1 cellular context compared by ENCODE assay signal in the genomic region with DNA sequence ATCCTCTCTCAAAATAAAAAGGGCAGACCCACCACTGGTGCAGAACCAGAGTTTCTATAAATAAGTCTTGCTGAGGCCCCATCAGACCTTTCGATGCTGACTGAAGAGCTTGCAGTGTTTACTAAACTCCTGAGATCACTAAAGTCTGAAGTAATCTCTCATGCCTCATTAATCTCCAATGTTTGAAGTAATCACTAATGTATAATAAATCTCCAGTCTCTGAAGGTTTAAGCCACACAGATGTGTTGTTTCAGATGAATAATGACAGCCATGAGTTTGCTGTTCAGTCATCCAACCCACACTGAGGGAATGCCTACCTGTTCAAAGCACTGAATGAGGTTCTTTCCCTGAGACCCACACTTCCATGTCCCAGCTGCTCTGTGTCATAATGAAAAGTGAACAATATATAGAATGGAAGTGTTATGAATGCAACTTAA.
A peak's percentile ranks its signal among the peaks of the same experiment; 100 is the strongest.
TF ChIP-seq lines count a peak whose summit lies in the region.

No MANE protein-coding gene starts in this region.

TF ChIP-seq in GM12878, 131 proteins besides CTCF, POLR2A, EP300 and RAD21 (continued from another document and continues in another):
- TF ChIP-seq, protein P1, sequence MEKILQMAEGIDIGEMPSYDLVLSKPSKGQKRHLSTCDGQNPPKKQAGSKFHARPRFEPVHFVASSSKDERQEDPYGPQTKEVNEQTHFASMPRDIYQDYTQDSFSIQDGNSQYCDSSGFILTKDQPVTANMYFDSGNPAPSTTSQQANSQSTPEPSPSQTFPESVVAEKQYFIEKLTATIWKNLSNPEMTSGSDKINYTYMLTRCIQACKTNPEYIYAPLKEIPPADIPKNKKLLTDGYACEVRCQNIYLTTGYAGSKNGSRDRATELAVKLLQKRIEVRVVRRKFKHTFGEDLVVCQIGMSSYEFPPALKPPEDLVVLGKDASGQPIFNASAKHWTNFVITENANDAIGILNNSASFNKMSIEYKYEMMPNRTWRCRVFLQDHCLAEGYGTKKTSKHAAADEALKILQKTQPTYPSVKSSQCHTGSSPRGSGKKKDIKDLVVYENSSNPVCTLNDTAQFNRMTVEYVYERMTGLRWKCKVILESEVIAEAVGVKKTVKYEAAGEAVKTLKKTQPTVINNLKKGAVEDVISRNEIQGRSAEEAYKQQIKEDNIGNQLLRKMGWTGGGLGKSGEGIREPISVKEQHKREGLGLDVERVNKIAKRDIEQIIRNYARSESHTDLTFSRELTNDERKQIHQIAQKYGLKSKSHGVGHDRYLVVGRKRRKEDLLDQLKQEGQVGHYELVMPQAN (conservative IDR thresholded peaks at IDR 0.05): no peak
- TF ChIP-seq SMAD1 (IDR thresholded peaks at IDR 0.05; ENCODE audit: low read depth, partially characterized antibody) (no peak), SMAD5 (IDR thresholded peaks at IDR 0.05; ENCODE audit: low read depth) (no peak), MTA3 (IDR thresholded peaks at IDR 0.05; ENCODE audit: borderline replicate concordance, low read length) (peak; percentile 62; the same call in 1 of the 2 replicates), KDM1A (IDR thresholded peaks at IDR 0.05; ENCODE audit: borderline replicate concordance) (no peak), NR2C1 (IDR thresholded peaks at IDR 0.05) (no peak), TBL1XR1 (IDR thresholded peaks at IDR 0.05; ENCODE audit: low read depth, low read length) (no peak), POLR2AphosphoS5 (IDR thresholded peaks at IDR 0.05; ENCODE audit: low read length) (no peak), SUZ12 (IDR thresholded peaks at IDR 0.05; ENCODE audit: unreplicated experiment) (no peak), YY1 (IDR thresholded peaks at IDR 0.05; ENCODE audit: low read depth, low read length) (no peak), POLR2AphosphoS2 (IDR thresholded peaks at IDR 0.05; ENCODE audit: low read depth, low read length) (no peak), CEBPB (IDR thresholded peaks at IDR 0.05; ENCODE audit: borderline replicate concordance in 1 of 2, low read depth in 2 of 2, low read length in 2 of 2) (no peak; a peak in 1 of 4 replicates), TCF7 (IDR thresholded peaks at IDR 0.05; ENCODE audit: borderline replicate concordance) (peak; percentile 81), SMARCA5 (IDR thresholded peaks at IDR 0.05) (no peak), ZNF622 (IDR thresholded peaks at IDR 0.05) (no peak), GATAD2B (conservative IDR thresholded peaks at IDR 0.05; ENCODE audit: low read depth) (no peak), MEF2B (IDR thresholded peaks at IDR 0.05; ENCODE audit: partially characterized antibody, poor library complexity, severe bottlenecking) (peak; percentile 39), NRF1 (conservative IDR thresholded peaks at IDR 0.05; ENCODE audit: low read depth, low read length) (no peak), POU2F2 (IDR thresholded peaks at IDR 0.05; ENCODE audit: borderline replicate concordance, low read depth, low read length) (no peak), ZSCAN29 (IDR thresholded peaks at IDR 0.05) (no peak), ZNF207 (IDR thresholded peaks at IDR 0.05; ENCODE audit: borderline replicate concordance) (no peak), TAF1 (IDR thresholded peaks at IDR 0.05; ENCODE audit: borderline replicate concordance, low read depth, low read length) (no peak), IRF4 (IDR thresholded peaks at IDR 0.05; ENCODE audit: low read depth, low read length) (no peak), ETV6 (conservative IDR thresholded peaks at IDR 0.05 in 1 of 2, IDR thresholded peaks at IDR 0.05 in 1 of 2; ENCODE audit: borderline replicate concordance in 1 of 2, low read depth in 1 of 2) (no peak; a peak in 2 of 4 replicates), HDAC2 (IDR thresholded peaks at IDR 0.05) (no peak), CREM (IDR thresholded peaks at IDR 0.05; ENCODE audit: low read depth) (peak; percentile 72), DPF2 (IDR thresholded peaks at IDR 0.05) (no peak; the same call in 1 of the 2 replicates), MEF2A (IDR thresholded peaks at IDR 0.05; ENCODE audit: insufficient read depth, low read depth, low read length) (peak; percentile 90), BHLHE40 (IDR thresholded peaks at IDR 0.05; ENCODE audit: borderline replicate concordance in 1 of 2, low read depth in 2 of 2, low read length in 1 of 2) (no peak), KLF5 (IDR thresholded peaks at IDR 0.05; ENCODE audit: partially characterized antibody) (no peak), CHD4 (IDR thresholded peaks at IDR 0.05) (no peak), HDAC6 (IDR thresholded peaks at IDR 0.05; ENCODE audit: unreplicated experiment) (no peak), PAX5 (IDR thresholded peaks at IDR 0.05; ENCODE audit: borderline replicate concordance, low read depth, low read length) (no peak), JUNB (IDR thresholded peaks at IDR 0.05) (peak; percentile 93), CBFB (IDR thresholded peaks at IDR 0.05; ENCODE audit: low read depth) (no peak; the same call in 1 of the 2 replicates), CHD2 (IDR thresholded peaks at IDR 0.05; ENCODE audit: borderline replicate concordance, low read depth, low read length) (no peak), LARP7 (IDR thresholded peaks at IDR 0.05) (no peak), ZNF24 (IDR thresholded peaks at IDR 0.05) (no peak), GABPA (IDR thresholded peaks at IDR 0.05; ENCODE audit: low read depth) (peak; percentile 47; the same call in 1 of the 2 replicates), NFXL1 (IDR thresholded peaks at IDR 0.05; ENCODE audit: borderline replicate concordance) (no peak), TARDBP (IDR thresholded peaks at IDR 0.05; ENCODE audit: borderline replicate concordance) (no peak), SREBF2 (IDR thresholded peaks at IDR 0.05; ENCODE audit: low read length) (no peak), MYC (IDR thresholded peaks at IDR 0.05; ENCODE audit: insufficient read depth, insufficient read length, insufficient replicate concordance, low read length, severe bottlenecking) (no peak), ZNF217 (IDR thresholded peaks at IDR 0.05) (no peak), KAT2A (conservative IDR thresholded peaks at IDR 0.05; ENCODE audit: control insufficient read depth, low read depth, low read length) (no peak), BACH1 (IDR thresholded peaks at IDR 0.05; ENCODE audit: borderline replicate concordance) (no peak)
- TF ChIP-seq, protein P2, sequence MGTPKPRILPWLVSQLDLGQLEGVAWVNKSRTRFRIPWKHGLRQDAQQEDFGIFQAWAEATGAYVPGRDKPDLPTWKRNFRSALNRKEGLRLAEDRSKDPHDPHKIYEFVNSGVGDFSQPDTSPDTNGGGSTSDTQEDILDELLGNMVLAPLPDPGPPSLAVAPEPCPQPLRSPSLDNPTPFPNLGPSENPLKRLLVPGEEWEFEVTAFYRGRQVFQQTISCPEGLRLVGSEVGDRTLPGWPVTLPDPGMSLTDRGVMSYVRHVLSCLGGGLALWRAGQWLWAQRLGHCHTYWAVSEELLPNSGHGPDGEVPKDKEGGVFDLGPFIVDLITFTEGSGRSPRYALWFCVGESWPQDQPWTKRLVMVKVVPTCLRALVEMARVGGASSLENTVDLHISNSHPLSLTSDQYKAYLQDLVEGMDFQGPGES (IDR thresholded peaks at IDR 0.05): no peak
- TF ChIP-seq, protein P3, sequence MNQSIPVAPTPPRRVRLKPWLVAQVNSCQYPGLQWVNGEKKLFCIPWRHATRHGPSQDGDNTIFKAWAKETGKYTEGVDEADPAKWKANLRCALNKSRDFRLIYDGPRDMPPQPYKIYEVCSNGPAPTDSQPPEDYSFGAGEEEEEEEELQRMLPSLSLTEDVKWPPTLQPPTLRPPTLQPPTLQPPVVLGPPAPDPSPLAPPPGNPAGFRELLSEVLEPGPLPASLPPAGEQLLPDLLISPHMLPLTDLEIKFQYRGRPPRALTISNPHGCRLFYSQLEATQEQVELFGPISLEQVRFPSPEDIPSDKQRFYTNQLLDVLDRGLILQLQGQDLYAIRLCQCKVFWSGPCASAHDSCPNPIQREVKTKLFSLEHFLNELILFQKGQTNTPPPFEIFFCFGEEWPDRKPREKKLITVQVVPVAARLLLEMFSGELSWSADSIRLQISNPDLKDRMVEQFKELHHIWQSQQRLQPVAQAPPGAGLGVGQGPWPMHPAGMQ (IDR thresholded peaks at IDR 0.05; ENCODE audit: borderline replicate concordance): no peak
- TF ChIP-seq, protein P4, sequence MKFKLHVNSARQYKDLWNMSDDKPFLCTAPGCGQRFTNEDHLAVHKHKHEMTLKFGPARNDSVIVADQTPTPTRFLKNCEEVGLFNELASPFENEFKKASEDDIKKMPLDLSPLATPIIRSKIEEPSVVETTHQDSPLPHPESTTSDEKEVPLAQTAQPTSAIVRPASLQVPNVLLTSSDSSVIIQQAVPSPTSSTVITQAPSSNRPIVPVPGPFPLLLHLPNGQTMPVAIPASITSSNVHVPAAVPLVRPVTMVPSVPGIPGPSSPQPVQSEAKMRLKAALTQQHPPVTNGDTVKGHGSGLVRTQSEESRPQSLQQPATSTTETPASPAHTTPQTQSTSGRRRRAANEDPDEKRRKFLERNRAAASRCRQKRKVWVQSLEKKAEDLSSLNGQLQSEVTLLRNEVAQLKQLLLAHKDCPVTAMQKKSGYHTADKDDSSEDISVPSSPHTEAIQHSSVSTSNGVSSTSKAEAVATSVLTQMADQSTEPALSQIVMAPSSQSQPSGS (IDR thresholded peaks at IDR 0.05; ENCODE audit: low read length): peak; percentile 85
- TF ChIP-seq, protein P5, sequence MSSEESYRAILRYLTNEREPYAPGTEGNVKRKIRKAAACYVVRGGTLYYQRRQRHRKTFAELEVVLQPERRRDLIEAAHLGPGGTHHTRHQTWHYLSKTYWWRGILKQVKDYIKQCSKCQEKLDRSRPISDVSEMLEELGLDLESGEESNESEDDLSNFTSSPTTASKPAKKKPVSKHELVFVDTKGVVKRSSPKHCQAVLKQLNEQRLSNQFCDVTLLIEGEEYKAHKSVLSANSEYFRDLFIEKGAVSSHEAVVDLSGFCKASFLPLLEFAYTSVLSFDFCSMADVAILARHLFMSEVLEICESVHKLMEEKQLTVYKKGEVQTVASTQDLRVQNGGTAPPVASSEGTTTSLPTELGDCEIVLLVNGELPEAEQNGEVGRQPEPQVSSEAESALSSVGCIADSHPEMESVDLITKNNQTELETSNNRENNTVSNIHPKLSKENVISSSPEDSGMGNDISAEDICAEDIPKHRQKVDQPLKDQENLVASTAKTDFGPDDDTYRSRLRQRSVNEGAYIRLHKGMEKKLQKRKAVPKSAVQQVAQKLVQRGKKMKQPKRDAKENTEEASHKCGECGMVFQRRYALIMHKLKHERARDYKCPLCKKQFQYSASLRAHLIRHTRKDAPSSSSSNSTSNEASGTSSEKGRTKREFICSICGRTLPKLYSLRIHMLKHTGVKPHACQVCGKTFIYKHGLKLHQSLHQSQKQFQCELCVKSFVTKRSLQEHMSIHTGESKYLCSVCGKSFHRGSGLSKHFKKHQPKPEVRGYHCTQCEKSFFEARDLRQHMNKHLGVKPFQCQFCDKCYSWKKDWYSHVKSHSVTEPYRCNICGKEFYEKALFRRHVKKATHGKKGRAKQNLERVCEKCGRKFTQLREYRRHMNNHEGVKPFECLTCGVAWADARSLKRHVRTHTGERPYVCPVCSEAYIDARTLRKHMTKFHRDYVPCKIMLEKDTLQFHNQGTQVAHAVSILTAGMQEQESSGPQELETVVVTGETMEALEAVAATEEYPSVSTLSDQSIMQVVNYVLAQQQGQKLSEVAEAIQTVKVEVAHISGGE (CRISPR knock-in tag; IDR thresholded peaks at IDR 0.05): no peak
- TF ChIP-seq, protein P6, sequence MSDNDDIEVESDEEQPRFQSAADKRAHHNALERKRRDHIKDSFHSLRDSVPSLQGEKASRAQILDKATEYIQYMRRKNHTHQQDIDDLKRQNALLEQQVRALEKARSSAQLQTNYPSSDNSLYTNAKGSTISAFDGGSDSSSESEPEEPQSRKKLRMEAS (IDR thresholded peaks at IDR 0.05; ENCODE audit: low read depth, low read length): no peak
- TF ChIP-seq, protein P7, sequence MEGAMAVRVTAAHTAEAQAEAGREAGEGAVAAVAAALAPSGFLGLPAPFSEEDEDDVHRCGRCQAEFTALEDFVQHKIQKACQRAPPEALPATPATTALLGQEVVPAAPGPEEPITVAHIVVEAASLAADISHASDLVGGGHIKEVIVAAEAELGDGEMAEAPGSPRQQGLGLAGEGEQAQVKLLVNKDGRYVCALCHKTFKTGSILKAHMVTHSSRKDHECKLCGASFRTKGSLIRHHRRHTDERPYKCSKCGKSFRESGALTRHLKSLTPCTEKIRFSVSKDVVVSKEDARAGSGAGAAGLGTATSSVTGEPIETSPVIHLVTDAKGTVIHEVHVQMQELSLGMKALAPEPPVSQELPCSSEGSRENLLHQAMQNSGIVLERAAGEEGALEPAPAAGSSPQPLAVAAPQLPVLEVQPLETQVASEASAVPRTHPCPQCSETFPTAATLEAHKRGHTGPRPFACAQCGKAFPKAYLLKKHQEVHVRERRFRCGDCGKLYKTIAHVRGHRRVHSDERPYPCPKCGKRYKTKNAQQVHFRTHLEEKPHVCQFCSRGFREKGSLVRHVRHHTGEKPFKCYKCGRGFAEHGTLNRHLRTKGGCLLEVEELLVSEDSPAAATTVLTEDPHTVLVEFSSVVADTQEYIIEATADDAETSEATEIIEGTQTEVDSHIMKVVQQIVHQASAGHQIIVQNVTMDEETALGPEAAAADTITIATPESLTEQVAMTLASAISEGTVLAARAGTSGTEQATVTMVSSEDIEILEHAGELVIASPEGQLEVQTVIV (IDR thresholded peaks at IDR 0.05; ENCODE audit: borderline replicate concordance, partially characterized antibody): no peak
- TF ChIP-seq, protein P8, sequence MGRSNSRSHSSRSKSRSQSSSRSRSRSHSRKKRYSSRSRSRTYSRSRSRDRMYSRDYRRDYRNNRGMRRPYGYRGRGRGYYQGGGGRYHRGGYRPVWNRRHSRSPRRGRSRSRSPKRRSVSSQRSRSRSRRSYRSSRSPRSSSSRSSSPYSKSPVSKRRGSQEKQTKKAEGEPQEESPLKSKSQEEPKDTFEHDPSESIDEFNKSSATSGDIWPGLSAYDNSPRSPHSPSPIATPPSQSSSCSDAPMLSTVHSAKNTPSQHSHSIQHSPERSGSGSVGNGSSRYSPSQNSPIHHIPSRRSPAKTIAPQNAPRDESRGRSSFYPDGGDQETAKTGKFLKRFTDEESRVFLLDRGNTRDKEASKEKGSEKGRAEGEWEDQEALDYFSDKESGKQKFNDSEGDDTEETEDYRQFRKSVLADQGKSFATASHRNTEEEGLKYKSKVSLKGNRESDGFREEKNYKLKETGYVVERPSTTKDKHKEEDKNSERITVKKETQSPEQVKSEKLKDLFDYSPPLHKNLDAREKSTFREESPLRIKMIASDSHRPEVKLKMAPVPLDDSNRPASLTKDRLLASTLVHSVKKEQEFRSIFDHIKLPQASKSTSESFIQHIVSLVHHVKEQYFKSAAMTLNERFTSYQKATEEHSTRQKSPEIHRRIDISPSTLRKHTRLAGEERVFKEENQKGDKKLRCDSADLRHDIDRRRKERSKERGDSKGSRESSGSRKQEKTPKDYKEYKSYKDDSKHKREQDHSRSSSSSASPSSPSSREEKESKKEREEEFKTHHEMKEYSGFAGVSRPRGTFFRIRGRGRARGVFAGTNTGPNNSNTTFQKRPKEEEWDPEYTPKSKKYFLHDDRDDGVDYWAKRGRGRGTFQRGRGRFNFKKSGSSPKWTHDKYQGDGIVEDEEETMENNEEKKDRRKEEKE (IDR thresholded peaks at IDR 0.05): no peak
